ENCODE assay signal across 27 cellular contexts in the genomic region with DNA sequence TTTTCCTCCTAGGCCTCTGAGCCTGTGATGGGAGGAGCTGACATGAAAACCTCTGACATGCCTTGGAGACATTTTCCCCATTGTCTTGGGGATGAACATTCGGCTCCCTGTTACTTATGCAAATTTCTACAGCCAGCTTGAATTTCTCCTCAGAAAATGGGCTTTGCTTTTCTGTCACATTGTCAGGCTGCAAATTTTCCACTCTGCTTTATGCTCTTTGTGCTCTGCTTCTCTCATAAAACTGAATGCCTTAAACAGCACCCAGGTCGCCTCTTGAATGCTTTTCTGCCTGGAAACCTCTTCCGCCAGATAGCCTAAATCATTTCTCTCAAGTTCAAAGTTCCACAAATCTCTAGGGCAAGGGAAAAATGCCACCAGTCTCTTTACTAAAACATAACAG. TPM values are rescaled to one million over a fixed set of nuclear protein-coding genes. Genes with fewer than 3 reads are reported as not detected.
"Had no signal": no experiment of that assay in that cellular context is flagged by ENCODE, and none has a peak within 500 bp of the region (broad histone marks: within the 10 kb centered on the region; RNA-seq: fewer than 3 reads in every experiment).

No MANE protein-coding gene starts in this region.

- ATAC-seq: effector memory CD8-positive, alpha-beta T cell; esophagus mucosa; foreskin keratinocyte; gastrocnemius medialis; gastroesophageal sphincter; heart left ventricle; heart right ventricle had no signal

- H3K4me3 ChIP-seq: colonic mucosa, coronary artery, dorsolateral prefrontal cortex, esophagus squamous epithelium, gastrocnemius medialis, gastroesophageal sphincter, heart left ventricle, heart right ventricle had no signal

- H3K9me3 ChIP-seq: colonic mucosa, gastrocnemius medialis had no signal

- DNase-seq: colonic mucosa; cortex of kidney; dermis blood vessel endothelial cell; dorsolateral prefrontal cortex; effector CD4-positive, alpha-beta T cell; effector CD8-positive, alpha-beta T cell; effector memory CD4-positive, alpha-beta T cell; effector memory CD8-positive, alpha-beta T cell; endodermal cell; erythroblast; esophagus squamous epithelium; foreskin fibroblast; foreskin keratinocyte; foreskin melanocyte; gastrocnemius medialis; glutamatergic neuron; heart left ventricle; heart right ventricle had no signal

- H3K27ac ChIP-seq: colonic mucosa, coronary artery, dorsolateral prefrontal cortex, epithelial cell of prostate, esophagus squamous epithelium, foreskin keratinocyte, gastrocnemius medialis, gastroesophageal sphincter, heart left ventricle, heart right ventricle had no signal

- H3K27me3 ChIP-seq: colonic mucosa, esophagus squamous epithelium, gastrocnemius medialis, gastroesophageal sphincter, heart left ventricle, heart right ventricle had no signal

- H3K36me3 ChIP-seq: colonic mucosa, esophagus squamous epithelium, gastrocnemius medialis, gastroesophageal sphincter, heart left ventricle, heart right ventricle had no signal

- FAIRE-seq: colon, endometrium, endothelial cell of umbilical vein, frontal cortex had no signal

- H3K4me1 ChIP-seq: esophagus squamous epithelium, foreskin keratinocyte, gastrocnemius medialis, gastroesophageal sphincter, heart left ventricle, heart right ventricle had no signal

RNA-seq across cellular contexts. Expression of gene TENT5C, which starts 46.7 kb away (rescaled TPM):
- total RNA-seq: epithelial cell of proximal tubule had no signal
